Comparison of ENCODE assay signal across 6 cellular contexts in the genomic region with DNA sequence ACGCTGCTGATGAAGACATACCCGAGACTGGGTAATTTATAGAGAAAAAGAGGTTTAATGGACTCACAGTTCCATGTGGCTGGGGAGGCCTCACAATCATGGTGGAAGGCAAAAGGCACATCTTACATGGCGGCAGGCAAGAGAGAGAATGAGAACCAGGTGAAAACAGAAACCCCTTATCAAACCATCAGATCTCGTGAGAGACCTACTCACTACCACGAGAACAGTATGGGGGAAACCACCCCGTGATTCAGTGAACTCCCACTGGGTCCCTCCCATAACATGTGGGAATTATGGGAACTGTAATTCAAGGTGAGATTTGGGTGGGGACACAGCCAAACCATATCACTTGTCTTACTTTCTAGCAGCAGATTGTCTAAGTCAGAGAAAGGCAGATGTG.
DNase-seq lines count a peak whose midpoint lies in the region; ATAC-seq and TF ChIP-seq lines count a peak whose summit lies in the region.
"Not testable (repeated sequence)": the region's sequence is repeated elsewhere in the genome, so short reads cannot be mapped to it uniquely, and the experiment has no call there.

No MANE protein-coding gene starts in this region.

- ATAC-seq in DND-41 (ENCODE audit: insufficient read depth, low read depth), result not testable (repeated sequence)
- ATAC-seq in activated T-helper 17 cell treated with anti-CD3 and anti-CD28 coated beads, Interleukin-2, amount 50 U/mL, for 72 hours (replicated peaks), result peak; percentile 74

- not testable (repeated sequence) for H3K4me3 Mint-ChIP-seq in activated CD4-positive, alpha-beta memory T cell treated with anti-CD3 and anti-CD28 coated beads for 36 hours; activated T-helper 17 cell treated with anti-CD3 and anti-CD28 coated beads, Interleukin-2, amount 50 U/mL, for 72 hours

- intact Hi-C loops in activated CD4-positive, alpha-beta memory T cell treated with anti-CD3 and anti-CD28 coated beads for 36 hours (cut with micrococcal nuclease), result not testable (repeated sequence)
- intact Hi-C loops in colonic mucosa (cut with DNase I), result loop anchor here (10.0 kb wide), 1 partner anchor 85 kb away; no protein-coding TSS in a partner anchor

- peaks cover 16% of the 10 kb centered on the region for H3K36me3 Mint-ChIP-seq in activated CD4-positive, alpha-beta memory T cell treated with anti-CD3 and anti-CD28 coated beads for 36 hours
- not testable (repeated sequence) for H3K36me3 Mint-ChIP-seq in activated T-helper 17 cell treated with anti-CD3 and anti-CD28 coated beads, Interleukin-2, amount 50 U/mL, for 72 hours (ENCODE audit: low read depth)

- peaks cover 10% of the 10 kb centered on the region for H3K9me3 ChIP-seq in DND-41 (ENCODE audit: insufficient read depth, low read length, severe bottlenecking)
- not testable (repeated sequence) for H3K9me3 ChIP-seq in colonic mucosa

- H3K27me3 Mint-ChIP-seq in activated CD4-positive, alpha-beta memory T cell treated with anti-CD3 and anti-CD28 coated beads for 36 hours; activated T-helper 17 cell treated with anti-CD3 and anti-CD28 coated beads, Interleukin-2, amount 50 U/mL, for 72 hours: not testable (repeated sequence)

- H3K9ac ChIP-seq in DND-41 (ENCODE audit: low read depth, low read length); colonic mucosa (ENCODE audit: low read depth in 2 of 2, low read length in 2 of 2): not testable (repeated sequence)

- H3K79me2 ChIP-seq in DND-41 (ENCODE audit: insufficient read depth, low read length), result not testable (repeated sequence)

- H3K4me3 ChIP-seq in DND-41 (ENCODE audit: low read depth in 1 of 2, low read length in 2 of 2); colonic mucosa: not testable (repeated sequence)

- not testable (repeated sequence) for H3K27ac ChIP-seq in DND-41 (ENCODE audit: low read length)
- H3K27ac ChIP-seq in colonic mucosa, result peak overlapping the region; percentile 73

- H3K4me1 ChIP-seq in DND-41 (ENCODE audit: insufficient read depth, low read length); colonic mucosa: not testable (repeated sequence)

- H3K9me3 Mint-ChIP-seq in activated CD4-positive, alpha-beta memory T cell treated with anti-CD3 and anti-CD28 coated beads for 36 hours, result peaks cover 22% of the 10 kb centered on the region
- peaks cover 10% of the 10 kb centered on the region for H3K9me3 Mint-ChIP-seq in activated T-helper 17 cell treated with anti-CD3 and anti-CD28 coated beads, Interleukin-2, amount 50 U/mL, for 72 hours

- CTCF ChIA-PET in activated CD4-positive, alpha-beta memory T cell treated with anti-CD3 and anti-CD28 coated beads for 36 hours (lab: Charles Lee), result not testable (repeated sequence)

- H3K27ac Mint-ChIP-seq in activated CD4-positive, alpha-beta memory T cell treated with anti-CD3 and anti-CD28 coated beads for 36 hours, result not testable (repeated sequence)
- peak overlapping the region; percentile 34 for H3K27ac Mint-ChIP-seq in activated T-helper 17 cell treated with anti-CD3 and anti-CD28 coated beads, Interleukin-2, amount 50 U/mL, for 72 hours

- peak; percentile 10 for DNase-seq in DND-41
- DNase-seq in activated CD4-positive, alpha-beta memory T cell treated with anti-CD3 and anti-CD28 coated beads for 36 hours, result peak; percentile 18
- not testable (repeated sequence) for DNase-seq in colonic mucosa
- peak; percentile 20 for DNase-seq in stimulated activated CD4-positive, alpha-beta T cell treated with anti-CD3 and anti-CD28 coated beads, Interleukin-15, amount 100 ng/mL, for 24 hours
- peak; percentile 10 for DNase-seq in stimulated activated naive CD4-positive, alpha-beta T cell treated with Interleukin-2 at 50 U/mL for 16 hours (lab: John Stamatoyannopoulos, UW)

- peaks cover 17% of the 10 kb centered on the region for H4K20me1 ChIP-seq in DND-41 (ENCODE audit: insufficient read depth, low read length)

- H2AFZ ChIP-seq in DND-41 (ENCODE audit: low read depth, low read length), result not testable (repeated sequence)

- H3K36me3 ChIP-seq in DND-41 (ENCODE audit: insufficient read depth, low read length); colonic mucosa: not testable (repeated sequence)

- not testable (repeated sequence) for TF ChIP-seq CTCF in DND-41 (IDR thresholded peaks at IDR 0.05; ENCODE audit: borderline replicate concordance, extremely low read depth, low read length, poor library complexity, severe bottlenecking); colonic mucosa (IDR thresholded peaks at IDR 0.05)

- POLR2A ChIA-PET in activated CD4-positive, alpha-beta memory T cell treated with anti-CD3 and anti-CD28 coated beads for 36 hours (lab: Charles Lee), result not testable (repeated sequence)

- not testable (repeated sequence) for H3K4me2 ChIP-seq in DND-41 (ENCODE audit: insufficient read depth, low read length)

- H3K4me1 Mint-ChIP-seq in activated CD4-positive, alpha-beta memory T cell treated with anti-CD3 and anti-CD28 coated beads for 36 hours (ENCODE audit: low read depth), result not testable (repeated sequence)
- H3K4me1 Mint-ChIP-seq in activated T-helper 17 cell treated with anti-CD3 and anti-CD28 coated beads, Interleukin-2, amount 50 U/mL, for 72 hours, result peaks cover 15% of the 10 kb centered on the region

- not testable (repeated sequence) for H3K27me3 ChIP-seq in DND-41 (ENCODE audit: insufficient read depth, low read length, poor library complexity); colonic mucosa
